ENCODE assay signal across 12 cellular contexts in genomic region chr9:4840018-4840417, GRCh38.
"Had no signal": no experiment of that assay in that cellular context is flagged by ENCODE, and none has a peak within 500 bp of the region (broad histone marks: within the 10 kb centered on the region; RNA-seq: fewer than 3 reads in every experiment).

No MANE protein-coding gene starts in this region.

- H3K27ac Mint-ChIP-seq: activated CD4-positive, alpha-beta T cell treated with anti-CD3 and anti-CD28 coated beads, Interleukin-2, amount 10 ng/mL, durations not matched to agents 7 days and 5 days; activated naive CD8-positive, alpha-beta T cell treated with anti-CD3 and anti-CD28 coated beads, Interleukin-2, amount 10 ng/mL, durations not matched to agents 7 days and 5 days; nephron; T-cell had no signal

- H3K27ac ChIP-seq: cardiac muscle cell, foreskin keratinocyte, sigmoid colon, thyroid gland, uterus had no signal

- H3K4me3 ChIP-seq: ascending aorta, cardiac muscle cell, sigmoid colon, thyroid gland, uterus had no signal

- ATAC-seq: foreskin keratinocyte, T-cell had no signal

- H3K4me1 ChIP-seq: foreskin keratinocyte, thyroid gland, uterus had no signal

- H3K9me3 ChIP-seq: ascending aorta, sigmoid colon, thyroid gland, uterus had no signal

- H3K27me3 ChIP-seq: ascending aorta, cardiac muscle cell, foreskin keratinocyte, sigmoid colon, thyroid gland, uterus had no signal

- H3K4me3 Mint-ChIP-seq: activated CD4-positive, alpha-beta T cell treated with anti-CD3 and anti-CD28 coated beads, Interleukin-2, amount 10 ng/mL, durations not matched to agents 7 days and 5 days; activated naive CD8-positive, alpha-beta T cell treated with anti-CD3 and anti-CD28 coated beads, Interleukin-2, amount 10 ng/mL, durations not matched to agents 7 days and 5 days; nephron; T-cell had no signal

- DNase-seq: activated CD4-positive, alpha-beta T cell treated with anti-CD3 and anti-CD28 coated beads, Interleukin-2, amount 10 ng/mL, durations not matched to agents 7 days and 5 days; activated naive CD8-positive, alpha-beta T cell treated with anti-CD3 and anti-CD28 coated beads, Interleukin-2, amount 10 ng/mL, durations not matched to agents 7 days and 5 days; foreskin keratinocyte; head of caudate nucleus; occipital lobe; sigmoid colon; T-cell; thyroid gland; uterus had no signal

- H3K36me3 ChIP-seq: cardiac muscle cell, uterus had no signal

- H3K27me3 Mint-ChIP-seq: activated CD4-positive, alpha-beta T cell treated with anti-CD3 and anti-CD28 coated beads, Interleukin-2, amount 10 ng/mL, durations not matched to agents 7 days and 5 days; activated naive CD8-positive, alpha-beta T cell treated with anti-CD3 and anti-CD28 coated beads, Interleukin-2, amount 10 ng/mL, durations not matched to agents 7 days and 5 days; T-cell had no signal

- H3K9me3 Mint-ChIP-seq: activated CD4-positive, alpha-beta T cell treated with anti-CD3 and anti-CD28 coated beads, Interleukin-2, amount 10 ng/mL, durations not matched to agents 7 days and 5 days; activated naive CD8-positive, alpha-beta T cell treated with anti-CD3 and anti-CD28 coated beads, Interleukin-2, amount 10 ng/mL, durations not matched to agents 7 days and 5 days; nephron; T-cell had no signal
